ENCODE assay signal across 1 cellular context in genomic region chr9:127177682-127178265, GRCh38.
TF ChIP-seq lines count a peak whose summit lies in the region.

No MANE protein-coding gene starts in this region.

TF ChIP-seq in HepG2, 621 proteins besides CTCF, POLR2A, EP300 and RAD21:
- TF ChIP-seq HNF4A (CRISPR knock-in tag; IDR thresholded peaks at IDR 0.05), result no peak
- no peak for TF ChIP-seq TRAFD1 (CRISPR knock-in tag; IDR thresholded peaks at IDR 0.05; ENCODE audit: borderline replicate concordance)
- TF ChIP-seq, protein P1, sequence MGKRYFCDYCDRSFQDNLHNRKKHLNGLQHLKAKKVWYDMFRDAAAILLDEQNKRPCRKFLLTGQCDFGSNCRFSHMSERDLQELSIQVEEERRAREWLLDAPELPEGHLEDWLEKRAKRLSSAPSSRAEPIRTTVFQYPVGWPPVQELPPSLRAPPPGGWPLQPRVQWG (CRISPR knock-in tag; IDR thresholded peaks at IDR 0.05; ENCODE audit: borderline replicate concordance, low read depth), result no peak
- TF ChIP-seq, protein P2, sequence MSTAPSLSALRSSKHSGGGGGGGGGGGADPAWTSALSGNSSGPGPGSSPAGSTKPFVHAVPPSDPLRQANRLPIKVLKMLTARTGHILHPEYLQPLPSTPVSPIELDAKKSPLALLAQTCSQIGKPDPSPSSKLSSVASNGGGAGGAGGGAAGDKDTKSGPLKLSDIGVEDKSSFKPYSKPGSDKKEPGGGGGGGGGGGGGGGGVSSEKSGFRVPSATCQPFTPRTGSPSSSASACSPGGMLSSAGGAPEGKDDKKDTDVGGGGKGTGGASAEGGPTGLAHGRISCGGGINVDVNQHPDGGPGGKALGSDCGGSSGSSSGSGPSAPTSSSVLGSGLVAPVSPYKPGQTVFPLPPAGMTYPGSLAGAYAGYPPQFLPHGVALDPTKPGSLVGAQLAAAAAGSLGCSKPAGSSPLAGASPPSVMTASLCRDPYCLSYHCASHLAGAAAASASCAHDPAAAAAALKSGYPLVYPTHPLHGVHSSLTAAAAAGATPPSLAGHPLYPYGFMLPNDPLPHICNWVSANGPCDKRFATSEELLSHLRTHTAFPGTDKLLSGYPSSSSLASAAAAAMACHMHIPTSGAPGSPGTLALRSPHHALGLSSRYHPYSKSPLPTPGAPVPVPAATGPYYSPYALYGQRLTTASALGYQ (CRISPR knock-in tag; IDR thresholded peaks at IDR 0.05), result no peak
- TF ChIP-seq, protein P3, sequence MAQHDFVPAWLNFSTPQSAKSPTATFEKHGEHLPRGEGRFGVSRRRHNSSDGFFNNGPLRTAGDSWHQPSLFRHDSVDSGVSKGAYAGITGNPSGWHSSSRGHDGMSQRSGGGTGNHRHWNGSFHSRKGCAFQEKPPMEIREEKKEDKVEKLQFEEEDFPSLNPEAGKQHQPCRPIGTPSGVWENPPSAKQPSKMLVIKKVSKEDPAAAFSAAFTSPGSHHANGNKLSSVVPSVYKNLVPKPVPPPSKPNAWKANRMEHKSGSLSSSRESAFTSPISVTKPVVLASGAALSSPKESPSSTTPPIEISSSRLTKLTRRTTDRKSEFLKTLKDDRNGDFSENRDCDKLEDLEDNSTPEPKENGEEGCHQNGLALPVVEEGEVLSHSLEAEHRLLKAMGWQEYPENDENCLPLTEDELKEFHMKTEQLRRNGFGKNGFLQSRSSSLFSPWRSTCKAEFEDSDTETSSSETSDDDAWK (CRISPR knock-in tag; IDR thresholded peaks at IDR 0.05), result no peak
- no peak for TF ChIP-seq SRSF1 (optimal IDR thresholded peaks at IDR 0.05; ENCODE audit: low read depth, low read length)
- no peak for TF ChIP-seq MTA3 (CRISPR knock-in tag; IDR thresholded peaks at IDR 0.05)
- no peak for TF ChIP-seq MAZ (IDR thresholded peaks at IDR 0.05; ENCODE audit: borderline replicate concordance, low read depth, low read length)
- no peak for TF ChIP-seq MAZ (CRISPR knock-in tag; IDR thresholded peaks at IDR 0.05; ENCODE audit: low read depth)
- no peak for TF ChIP-seq SETDB1 (CRISPR knock-in tag; IDR thresholded peaks at IDR 0.05; ENCODE audit: borderline replicate concordance)
- no peak for TF ChIP-seq RBFOX2 (IDR thresholded peaks at IDR 0.05; ENCODE audit: low read depth, low read length)
- TF ChIP-seq ETV5 (CRISPR knock-in tag; IDR thresholded peaks at IDR 0.05; ENCODE audit: borderline replicate concordance), result no peak
- TF ChIP-seq, protein P4, sequence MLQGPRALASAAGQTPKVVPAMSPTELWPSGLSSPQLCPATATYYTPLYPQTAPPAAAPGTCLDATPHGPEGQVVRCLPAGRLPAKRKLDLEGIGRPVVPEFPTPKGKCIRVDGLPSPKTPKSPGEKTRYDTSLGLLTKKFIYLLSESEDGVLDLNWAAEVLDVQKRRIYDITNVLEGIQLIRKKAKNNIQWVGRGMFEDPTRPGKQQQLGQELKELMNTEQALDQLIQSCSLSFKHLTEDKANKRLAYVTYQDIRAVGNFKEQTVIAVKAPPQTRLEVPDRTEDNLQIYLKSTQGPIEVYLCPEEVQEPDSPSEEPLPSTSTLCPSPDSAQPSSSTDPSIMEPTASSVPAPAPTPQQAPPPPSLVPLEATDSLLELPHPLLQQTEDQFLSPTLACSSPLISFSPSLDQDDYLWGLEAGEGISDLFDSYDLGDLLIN (CRISPR knock-in tag; IDR thresholded peaks at IDR 0.05; ENCODE audit: borderline replicate concordance), result no peak
- TF ChIP-seq ATF7 (IDR thresholded peaks at IDR 0.05), result no peak
- no peak for TF ChIP-seq ATF7 (CRISPR knock-in tag; IDR thresholded peaks at IDR 0.05)
- no peak for TF ChIP-seq NCOA2 (CRISPR knock-in tag; IDR thresholded peaks at IDR 0.05)
- no peak for TF ChIP-seq ZKSCAN8 (CRISPR knock-in tag; IDR thresholded peaks at IDR 0.05; ENCODE audit: borderline replicate concordance)
- TF ChIP-seq SPEN (CRISPR knock-in tag; IDR thresholded peaks at IDR 0.05; ENCODE audit: low read depth), result no peak
- no peak for TF ChIP-seq ZNF577 (CRISPR knock-in tag; IDR thresholded peaks at IDR 0.05; ENCODE audit: borderline replicate concordance, low read depth)
- TF ChIP-seq SP5 (CRISPR knock-in tag; IDR thresholded peaks at IDR 0.05; ENCODE audit: borderline replicate concordance, low read depth), result no peak
